10 cellular contexts compared by ENCODE assay signal in the genomic region with DNA sequence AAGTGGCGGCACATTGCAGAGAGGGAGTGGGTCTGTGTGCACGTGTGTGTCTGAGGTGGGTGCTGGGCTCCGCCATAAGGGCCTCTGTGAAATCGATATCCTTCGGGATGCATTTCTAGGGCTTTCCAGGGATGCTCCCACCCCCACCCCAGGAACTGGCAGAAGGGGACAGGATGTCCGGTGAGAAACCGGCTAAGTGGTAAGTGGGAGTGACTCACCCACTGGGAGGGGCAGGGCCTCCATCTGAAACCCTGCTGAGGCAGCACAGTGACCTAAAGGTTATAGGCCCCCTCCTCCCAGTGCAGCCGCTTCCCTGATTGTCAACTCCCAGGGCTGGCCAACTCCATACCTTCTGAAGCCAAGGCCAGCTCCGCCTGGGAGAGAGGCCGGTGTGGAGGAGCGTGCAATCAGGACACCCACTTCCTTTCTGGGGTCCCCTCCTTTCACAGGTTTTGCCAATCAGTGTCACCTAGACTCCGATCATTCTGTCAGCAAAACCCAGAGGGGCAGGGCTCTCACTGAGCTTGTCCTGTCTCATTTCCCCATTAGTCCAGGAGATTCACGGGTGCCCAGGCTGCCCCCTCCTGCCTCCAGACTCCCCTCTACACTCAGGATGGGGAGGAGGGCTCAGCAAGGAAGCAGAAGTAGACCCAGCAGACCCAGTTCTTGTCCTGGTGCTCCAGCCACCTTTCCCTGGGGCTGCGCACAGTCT. TPM values are rescaled to one million over a fixed set of nuclear protein-coding genes. Genes with fewer than 3 reads are reported as not detected.
DNase-seq lines count a peak whose midpoint lies in the region; ATAC-seq and TF ChIP-seq lines count a peak whose summit lies in the region.
"Had no signal": no experiment of that assay in that cellular context is flagged by ENCODE, and none has a peak within 500 bp of the region (broad histone marks: within the 10 kb centered on the region; RNA-seq: fewer than 3 reads in every experiment).

No MANE protein-coding gene starts in this region.

- H3K4ac ChIP-seq in mesendoderm (ENCODE audit: low read depth, low read length) = peak overlapping the region; percentile 28

- H3K4me1 ChIP-seq in BLaER1 treated with 17β-estradiol and CSF1 and Interleukin-3, amounts not matched to agents 10 nM and 100 nM = peaks cover 79 to 100% (median 91%) of the 10 kb centered on the region in 10 experiments
- H3K4me1 ChIP-seq in mesendoderm (ENCODE audit: control insufficient read depth, low read depth, low read length) = peaks cover 10% of the 10 kb centered on the region
- H3K4me1 ChIP-seq in effector memory CD4-positive, alpha-beta T cell (ENCODE audit: control insufficient read depth, insufficient read depth, low read length, poor library complexity, severe bottlenecking) = no peaks in the 10 kb centered on the region

- no peaks in the 10 kb centered on the region for H3K9me3 ChIP-seq in BLaER1 treated with 17β-estradiol and CSF1 and Interleukin-3, amounts not matched to agents 10 nM and 100 nM (replicated peaks in 1 of 11)
- H3K9me3 ChIP-seq in effector memory CD4-positive, alpha-beta T cell (ENCODE audit: control insufficient read depth, low read length) = no peaks in the 10 kb centered on the region
- H3K9me3 ChIP-seq: heart right ventricle had no signal

- peak overlapping the region; percentile 65 for H2BK5ac ChIP-seq in mesendoderm (ENCODE audit: low read length)

- H3K18ac ChIP-seq in mesendoderm (ENCODE audit: low read length) = peak overlapping the region; percentile 5

- H3K36me3 ChIP-seq in BLaER1 treated with 17β-estradiol and CSF1 and Interleukin-3, amounts not matched to agents 10 nM and 100 nM = no peaks in the 10 kb centered on the region
- no peaks in the 10 kb centered on the region for H3K36me3 ChIP-seq in brain microvascular endothelial cell (replicated peaks)
- no peaks in the 10 kb centered on the region for H3K36me3 ChIP-seq in mesendoderm (ENCODE audit: control insufficient read depth, insufficient read depth, low read length)
- H3K36me3 ChIP-seq in effector memory CD4-positive, alpha-beta T cell (ENCODE audit: control insufficient read depth, insufficient read depth, low read length) = no peaks in the 10 kb centered on the region
- H3K36me3 ChIP-seq: heart right ventricle had no signal

- H4K5ac ChIP-seq in mesendoderm (ENCODE audit: low read length) = no peak overlapping the region

- peak overlapping the region in 4 of 10 experiments; percentile 7 to 53 (median 38); a peak in 7 of 20 replicates for H3K4me3 ChIP-seq in BLaER1 treated with 17β-estradiol and CSF1 and Interleukin-3, amounts not matched to agents 10 nM and 100 nM
- H3K4me3 ChIP-seq in brain microvascular endothelial cell (ENCODE audit: low read depth, low read length) (no peak overlapping the region), mesendoderm (ENCODE audit: low read length) (no peak overlapping the region)
- no peak overlapping the region for H3K4me3 ChIP-seq in effector memory CD4-positive, alpha-beta T cell (ENCODE audit: insufficient read depth, low read depth, low read length, poor library complexity, severe bottlenecking)
- H3K4me3 ChIP-seq: heart right ventricle had no signal

- H3K79me2 ChIP-seq in mesendoderm (ENCODE audit: control insufficient read depth, insufficient read depth, low read length) = peaks cover 4% of the 10 kb centered on the region

- H4K8ac ChIP-seq in mesendoderm (ENCODE audit: low read depth, low read length) = no peak overlapping the region

- peaks cover 0 to 86% (median 16%) of the 10 kb centered on the region in 11 experiments; a peak in 12 of 22 replicates for H4K20me1 ChIP-seq in BLaER1 treated with 17β-estradiol and CSF1 and Interleukin-3, amounts not matched to agents 10 nM and 100 nM

- peak overlapping the region; percentile 8 to 64 (median 45); a peak in 17 of 22 replicates for H3K9ac ChIP-seq in BLaER1 treated with 17β-estradiol and CSF1 and Interleukin-3, amounts not matched to agents 10 nM and 100 nM
- peak overlapping the region; percentile 2 for H3K9ac ChIP-seq in mesendoderm (ENCODE audit: low read length)

- ATAC-seq in HG03460 (IDR thresholded peaks at IDR 0.05; ENCODE audit: unreplicated experiment) = no peak
- no peak for ATAC-seq in GM21515 (IDR thresholded peaks at IDR 0.05; ENCODE audit: unreplicated experiment)

- in situ Hi-C loops in KBM-7 (cut with MboI; ENCODE audit: low pct_unique_long_range_greater_than_20kb, low sequenced_read_pairs) = no loop called here
- in situ Hi-C loops in brain microvascular endothelial cell (cut with HindIII; ENCODE audit: low pct_ligation_motif_present, low sequenced_read_pairs) = no loop called here

- peak overlapping the region; percentile 67 to 93 (median 87) for H3K4me2 ChIP-seq in BLaER1 treated with 17β-estradiol and CSF1 and Interleukin-3, amounts not matched to agents 10 nM and 100 nM
- no peak overlapping the region for H3K4me2 ChIP-seq in mesendoderm (ENCODE audit: low read length)

- DNase-seq in KBM-7 (peak; percentile 25), brain microvascular endothelial cell (peak; percentile 64), mesendoderm (peak; percentile 91)
- DNase-seq in effector memory CD4-positive, alpha-beta T cell = no peak
- DNase-seq in stimulated activated CD4-positive, alpha-beta T cell treated with anti-CD3 and anti-CD28 coated beads, Interleukin-4, amount 100 ng/mL, for 1 hour = no peak
- DNase-seq: activated CD4-positive, alpha-beta T cell treated with anti-CD3 and anti-CD28 coated beads for 4 hours; heart right ventricle had no signal

- WGBS in mesendoderm (ENCODE audit: extremely low coverage, insufficient coverage, low lambda C conversion rate) = no CpG with 5 or more reads among the region's 14 CpGs

- H2AK5ac ChIP-seq in mesendoderm (ENCODE audit: low read length) = no peak overlapping the region

- no peaks in the 10 kb centered on the region for H3K27me3 ChIP-seq in BLaER1 treated with 17β-estradiol and CSF1 and Interleukin-3, amounts not matched to agents 10 nM and 100 nM
- H3K27me3 ChIP-seq in brain microvascular endothelial cell (replicated peaks) (no peaks in the 10 kb centered on the region), mesendoderm (ENCODE audit: insufficient read depth, low read length, poor library complexity) (no peaks in the 10 kb centered on the region)
- H3K27me3 ChIP-seq in effector memory CD4-positive, alpha-beta T cell (replicated peaks; ENCODE audit: control insufficient read depth, insufficient read depth, low read length, poor library complexity, severe bottlenecking) = no peaks in the 10 kb centered on the region
- H3K27me3 ChIP-seq: heart right ventricle had no signal

- H2BK15ac ChIP-seq in mesendoderm (replicated peaks; ENCODE audit: low read depth) = no peak overlapping the region

- peak overlapping the region in 10 of 11 experiments; percentile 4 to 72 (median 66); a peak in 16 of 22 replicates for H3K27ac ChIP-seq in BLaER1 treated with 17β-estradiol and CSF1 and Interleukin-3, amounts not matched to agents 10 nM and 100 nM
- H3K27ac ChIP-seq in brain microvascular endothelial cell = no peak overlapping the region
- H3K27ac ChIP-seq in mesendoderm (ENCODE audit: low read depth, low read length) = no peak overlapping the region
- H3K27ac ChIP-seq in effector memory CD4-positive, alpha-beta T cell (ENCODE audit: insufficient read depth, low read length, poor library complexity, severe bottlenecking) = no peak overlapping the region
- H3K27ac ChIP-seq: heart right ventricle had no signal

- H3K56ac ChIP-seq in mesendoderm (ENCODE audit: low read length) = peak overlapping the region; percentile 67

- peak overlapping the region; percentile 33 for H2BK120ac ChIP-seq in mesendoderm (ENCODE audit: low read depth, low read length)

- H3K79me1 ChIP-seq in mesendoderm (ENCODE audit: low read length) = peaks cover 10% of the 10 kb centered on the region

- no peak for TF ChIP-seq CTCF in brain microvascular endothelial cell (IDR thresholded peaks at IDR 0.05; ENCODE audit: low read depth, low read length, missing control alignments)

- no peak overlapping the region for H3K23ac ChIP-seq in mesendoderm (ENCODE audit: low read length)

RNA-seq across cellular contexts. Expression of a gene that starts 44.5 kb away (rescaled TPM):
- 30.2 TPM for polyA plus RNA-seq in mesendoderm (2013, experiment 1 of 2)
- 30.5 TPM for polyA plus RNA-seq in mesendoderm (2013, experiment 2 of 2)

Comparison
In these comparisons a context has a peak if more than half of its experiments do, and no peak if none do; other contexts are left out.
1. H3K27ac ChIP-seq: peak in BLaER1 treated with 17β-estradiol and CSF1 and Interleukin-3, amounts not matched to agents 10 nM and 100 nM (10 of 11); none in brain microvascular endothelial cell (single experiment), mesendoderm (single experiment) and effector memory CD4-positive, alpha-beta T cell (single experiment).
2. DNase-seq: peak in KBM-7 (single experiment), brain microvascular endothelial cell (single experiment) and mesendoderm (single experiment); none in effector memory CD4-positive, alpha-beta T cell (0 of 3) and stimulated activated CD4-positive, alpha-beta T cell treated with anti-CD3 and anti-CD28 coated beads, Interleukin-4, amount 100 ng/mL, for 1 hour (single experiment).